In the genomic region with DNA sequence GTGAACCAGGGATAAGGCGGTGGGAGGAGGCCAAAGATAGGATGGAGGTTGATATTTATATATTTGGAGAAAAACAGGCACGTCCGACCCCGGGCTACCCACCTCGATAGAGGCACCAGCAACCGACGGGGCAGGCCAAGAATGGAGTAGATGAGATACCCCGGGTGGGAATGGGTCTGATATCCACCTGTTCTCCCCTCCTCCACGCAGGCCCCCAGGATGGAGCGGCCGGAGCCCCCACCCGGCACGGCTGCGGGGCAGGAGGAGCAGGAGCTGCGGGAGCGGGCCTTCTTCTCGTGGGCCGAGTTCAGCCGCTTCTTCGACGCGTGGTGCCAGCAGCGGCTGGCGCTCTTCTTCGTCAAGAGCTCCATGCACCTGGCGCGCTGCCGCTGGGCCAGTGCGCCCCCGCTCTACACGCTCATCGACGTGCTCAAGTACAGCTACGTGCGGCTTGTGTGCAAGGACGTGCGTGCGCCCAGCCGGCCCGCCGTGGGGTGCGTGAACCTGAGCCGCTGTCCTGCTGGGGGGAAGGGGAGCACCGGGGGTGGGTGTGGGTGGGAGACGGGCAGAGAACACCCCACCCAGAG, we compare ENCODE assay signal across 9 cellular contexts. TPM values are rescaled to one million over a fixed set of nuclear protein-coding genes. Genes with fewer than 3 reads are reported as not detected.
DNase-seq lines count a peak whose midpoint lies in the region; ATAC-seq and TF ChIP-seq lines count a peak whose summit lies in the region.
"Had no signal": no experiment of that assay in that cellular context is flagged by ENCODE, and none has a peak within 500 bp of the region (broad histone marks: within the 10 kb centered on the region; RNA-seq: fewer than 3 reads in every experiment).

No MANE protein-coding gene starts in this region.

- no peaks in the 10 kb centered on the region for H4K20me1 ChIP-seq in fibroblast of lung (ENCODE audit: control insufficient read depth, extremely low read depth, insufficient read depth, low read length)

- CTCF ChIA-PET in activated CD8-positive, alpha-beta memory T cell treated with anti-CD3 and anti-CD28 coated beads, Interleukin-2, amount 10 ng/mL, durations not matched to agents 7 days and 5 days (lab: Charles Lee): interaction anchor here (0.6 to 1.3 kb wide), 6 partner anchors 12 to 219 kb away, joined by 3 to 4 read pairs (median 3); partner anchors contain the start of gene KDELR1

- H3K27ac Mint-ChIP-seq in activated CD8-positive, alpha-beta memory T cell treated with anti-CD3 and anti-CD28 coated beads, Interleukin-2, amount 10 ng/mL, durations not matched to agents 7 days and 5 days: peak overlapping the region; percentile 97

- peaks cover 45% of the 10 kb centered on the region for H3K4me1 Mint-ChIP-seq in activated CD8-positive, alpha-beta memory T cell treated with anti-CD3 and anti-CD28 coated beads, Interleukin-2, amount 10 ng/mL, durations not matched to agents 7 days and 5 days

- H3K79me2 ChIP-seq in fibroblast of lung (ENCODE audit: control insufficient read depth, insufficient read depth, low read length): peaks cover 26% of the 10 kb centered on the region

- peaks cover 28% of the 10 kb centered on the region for H3K36me3 Mint-ChIP-seq in activated CD8-positive, alpha-beta memory T cell treated with anti-CD3 and anti-CD28 coated beads, Interleukin-2, amount 10 ng/mL, durations not matched to agents 7 days and 5 days

- no peak for ATAC-seq in activated CD8-positive, alpha-beta memory T cell treated with anti-CD3 and anti-CD28 coated beads, Interleukin-2, amount 10 ng/mL, durations not matched to agents 7 days and 5 days
- ATAC-seq in GM18520 (IDR thresholded peaks at IDR 0.05; ENCODE audit: unreplicated experiment) (no peak), HG03469 (IDR thresholded peaks at IDR 0.05; ENCODE audit: unreplicated experiment) (no peak)

- H2AFZ ChIP-seq in fibroblast of lung (ENCODE audit: low read length): no peak overlapping the region

- peaks cover 2% of the 10 kb centered on the region for H3K4me1 ChIP-seq in fibroblast of lung (ENCODE audit: control insufficient read depth, extremely low read depth, insufficient read depth, low read length)

- H3K4me3 Mint-ChIP-seq in activated CD8-positive, alpha-beta memory T cell treated with anti-CD3 and anti-CD28 coated beads, Interleukin-2, amount 10 ng/mL, durations not matched to agents 7 days and 5 days: peak overlapping the region; percentile 91

- H3K9me3 Mint-ChIP-seq in activated CD8-positive, alpha-beta memory T cell treated with anti-CD3 and anti-CD28 coated beads, Interleukin-2, amount 10 ng/mL, durations not matched to agents 7 days and 5 days (ENCODE audit: low read depth): no peaks in the 10 kb centered on the region

- DNase-seq in activated CD8-positive, alpha-beta memory T cell treated with anti-CD3 and anti-CD28 coated beads, Interleukin-2, amount 10 ng/mL, durations not matched to agents 7 days and 5 days: no peak
- no peak for DNase-seq in activated CD8-positive, alpha-beta memory T cell treated with anti-CD3 and anti-CD28 coated beads for 24 hours
- DNase-seq in SHP77 (lab: John Stamatoyannopoulos, UW) (peak; percentile 34 to 81), fibroblast of lung (ENCODE audit: low read depth in 2 of 2) (no peak), retinal pigment epithelial cell (ENCODE audit: low read depth) (no peak)
- no peak for DNase-seq in stimulated activated CD4-positive, alpha-beta T cell treated with anti-CD3 and anti-CD28 coated beads, Interleukin-12 subunit alpha, Interleukin-12 subunit beta, amount 100 ng/mL, for 4 hours
- DNase-seq: AML-193 had no signal

- no peak overlapping the region for H3K27ac ChIP-seq in fibroblast of lung (ENCODE audit: insufficient read depth, low read length)

- peak overlapping the region; percentile 93 for H3K4me2 ChIP-seq in fibroblast of lung (ENCODE audit: extremely low read depth, insufficient read depth, low read length)

- peak overlapping the region; percentile 77 to 97 (median 82) for H3K4me3 ChIP-seq in fibroblast of lung (replicated peaks in 1 of 4; ENCODE audit: control extremely low read depth in 1 of 4, insufficient read depth in 1 of 4, low read depth in 3 of 4, low read length in 4 of 4)
- H3K4me3 ChIP-seq in retinal pigment epithelial cell (ENCODE audit: low read length): peak overlapping the region; percentile 84

- no peak for TF ChIP-seq CTCF in fibroblast of lung (conservative IDR thresholded peaks at IDR 0.05 in 1 of 2, IDR thresholded peaks at IDR 0.05 in 1 of 2; ENCODE audit: low read depth in 1 of 2, low read length in 2 of 2)
- TF ChIP-seq CTCF in retinal pigment epithelial cell (conservative IDR thresholded peaks at IDR 0.05; ENCODE audit: low read depth, low read length): no peak

- no peaks in the 10 kb centered on the region for H3K27me3 Mint-ChIP-seq in activated CD8-positive, alpha-beta memory T cell treated with anti-CD3 and anti-CD28 coated beads, Interleukin-2, amount 10 ng/mL, durations not matched to agents 7 days and 5 days

- no peak overlapping the region for H3K9ac ChIP-seq in fibroblast of lung (ENCODE audit: insufficient read depth, low read length)

- no peaks in the 10 kb centered on the region for H3K27me3 ChIP-seq in fibroblast of lung (ENCODE audit: control insufficient read depth, insufficient read depth, low read length)

- no peaks in the 10 kb centered on the region for H3K36me3 ChIP-seq in fibroblast of lung (ENCODE audit: control insufficient read depth, insufficient read depth, low read length)

- H3K9me3 ChIP-seq in fibroblast of lung (ENCODE audit: control insufficient read depth, insufficient read depth, low read depth, low read length): no peaks in the 10 kb centered on the region

RNA-seq across cellular contexts. Expression of gene ZSWIM9, which starts 1.2 kb away (rescaled TPM):
- 10 to 100 TPM; 12.3 to 13.1 TPM for total RNA-seq in activated CD8-positive, alpha-beta memory T cell treated with anti-CD3 and anti-CD28 coated beads, Interleukin-2, amount 10 ng/mL, durations not matched to agents 7 days and 5 days
- 3.1 and 5.1 TPM in 2 replicates for total RNA-seq in fibroblast of lung
- polyA plus RNA-seq in fibroblast of lung: 0.29 and 0.39 TPM in 2 replicates
- 8.9 and 9.0 TPM in 2 replicates for polyA plus RNA-seq in fibroblast of lung (2012)
- polyA minus RNA-seq in fibroblast of lung (ENCODE audit: low replicate concordance): 0.71 and 1.4 TPM in 2 replicates

RNA-seq across cellular contexts. Expression of gene LIG1, which starts 1.5 kb away (rescaled TPM):
- 100 to 1,000 TPM; 157 to 221 TPM for total RNA-seq in activated CD8-positive, alpha-beta memory T cell treated with anti-CD3 and anti-CD28 coated beads, Interleukin-2, amount 10 ng/mL, durations not matched to agents 7 days and 5 days
- total RNA-seq in fibroblast of lung: 8.5 and 10.6 TPM in 2 replicates
- polyA plus RNA-seq in fibroblast of lung: 10.6 and 30.5 TPM in 2 replicates
- 11.7 and 35.1 TPM in 2 replicates for polyA plus RNA-seq in fibroblast of lung (2012)
- polyA minus RNA-seq in fibroblast of lung (ENCODE audit: low replicate concordance): 13.9 and 43.6 TPM in 2 replicates

Comparison
In these comparisons a context has a peak if more than half of its experiments do, and no peak if none do; other contexts are left out.
1. DNase-seq: peak in SHP77 (2 of 2); none in activated CD8-positive, alpha-beta memory T cell treated with anti-CD3 and anti-CD28 coated beads, Interleukin-2, amount 10 ng/mL, durations not matched to agents 7 days and 5 days (single experiment), activated CD8-positive, alpha-beta memory T cell treated with anti-CD3 and anti-CD28 coated beads for 24 hours (single experiment), fibroblast of lung (0 of 2), retinal pigment epithelial cell (single experiment) and stimulated activated CD4-positive, alpha-beta T cell treated with anti-CD3 and anti-CD28 coated beads, Interleukin-12 subunit alpha, Interleukin-12 subunit beta, amount 100 ng/mL, for 4 hours (single experiment).
2. RNA of gene LIG1, which starts 1.5 kb away (total RNA-seq): 157 to 221 TPM in activated CD8-positive, alpha-beta memory T cell treated with anti-CD3 and anti-CD28 coated beads, Interleukin-2, amount 10 ng/mL, durations not matched to agents 7 days and 5 days; 8.5 to 10.6 TPM in fibroblast of lung; every median in the first group is over 10 times any median in the second.